In genomic region chr9:135974220-135974573, GRCh38 we compare ENCODE assay signal across 1 cellular context.
TF ChIP-seq lines count a peak whose summit lies in the region.

No MANE protein-coding gene starts in this region.

TF ChIP-seq in WTC11, 78 proteins besides CTCF, POLR2A, EP300 and RAD21 (continued from another document):
- no peak for TF ChIP-seq PREB (CRISPR knock-in tag; IDR thresholded peaks at IDR 0.05; ENCODE audit: borderline replicate concordance)
- no peak for TF ChIP-seq ZNF396 (CRISPR knock-in tag; IDR thresholded peaks at IDR 0.05; ENCODE audit: borderline replicate concordance)
